24 cellular contexts compared by ENCODE assay signal in the genomic region with DNA sequence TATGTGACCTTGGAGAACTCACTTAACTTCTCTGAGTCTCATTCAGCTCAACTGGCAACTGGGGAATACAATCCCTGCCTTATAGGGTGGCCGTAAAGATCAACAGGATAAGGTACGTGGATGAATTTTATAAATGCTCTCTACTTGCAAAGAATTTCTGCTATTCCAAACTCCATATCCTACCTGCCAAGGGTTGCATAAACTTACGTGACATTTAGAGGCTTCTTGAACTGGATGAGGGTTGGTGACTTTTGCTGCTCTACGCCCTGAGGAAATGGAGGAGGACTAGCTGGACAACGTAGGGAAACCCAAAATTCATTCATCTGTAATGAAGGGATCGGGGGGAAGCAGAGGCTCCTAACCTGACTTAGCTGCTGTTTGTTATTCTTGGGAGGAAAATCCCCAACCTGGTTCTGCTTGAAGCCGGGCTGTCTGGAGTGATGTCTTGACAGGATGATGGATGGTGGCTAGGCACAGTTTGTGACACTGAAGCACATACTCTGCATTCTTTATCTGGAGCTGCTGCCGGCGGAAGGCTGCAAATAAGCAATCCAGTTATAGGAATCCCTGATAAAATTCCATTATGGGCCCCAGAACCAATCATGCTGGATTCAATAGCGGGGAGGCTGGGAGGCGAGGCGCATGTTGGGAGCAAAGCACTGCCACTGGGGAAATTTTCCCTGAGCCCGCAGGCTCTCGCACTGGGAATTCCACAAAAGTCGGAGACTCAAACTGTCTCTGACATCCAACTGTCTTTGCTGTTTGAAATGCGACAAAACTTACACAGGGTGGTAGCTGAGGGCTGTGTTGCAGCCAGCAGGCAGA.
DNase-seq lines count a peak whose midpoint lies in the region; ATAC-seq, FAIRE-seq and TF ChIP-seq lines count a peak whose summit lies in the region.
"Had no signal": no experiment of that assay in that cellular context is flagged by ENCODE, and none has a peak within 500 bp of the region (broad histone marks: within the 10 kb centered on the region; RNA-seq: fewer than 3 reads in every experiment).

No MANE protein-coding gene starts in this region.

- FAIRE-seq in H1 (lab: Jason Lieb, UNC): no peak
- FAIRE-seq: GM12878, H54, HepG2, RCC 7860 had no signal

- intact Hi-C loops in Right ventricle myocardium superior (cut with DNase I): no loop called here
- intact Hi-C loops in Right ventricle myocardium inferior (cut with DNase I): no loop called here

- H4K5ac ChIP-seq in H1 (ENCODE audit: insufficient read length, low read depth, low read length): no peak overlapping the region

- H3K27ac Mint-ChIP-seq in nephron progenitor cell: no peak overlapping the region
- H3K27ac Mint-ChIP-seq: B cell had no signal

- no peak for TF ChIP-seq POLR2A in H1 (IDR thresholded peaks at IDR 0.05; ENCODE audit: control extremely low read depth in 1 of 2, low read depth in 2 of 2, low read length in 2 of 2)

- H2BK120ac ChIP-seq in H1 (replicated peaks; ENCODE audit: low read depth, low read length): no peak overlapping the region

- no peaks in the 10 kb centered on the region for H3K79me2 ChIP-seq in H1 (ENCODE audit: control insufficient read depth in 1 of 2, insufficient read depth in 2 of 2, low read length in 2 of 2)

- H3K9me3 Mint-ChIP-seq in nephron progenitor cell: no peaks in the 10 kb centered on the region

- no peak overlapping the region for H3K4me2 ChIP-seq in H1 (ENCODE audit: insufficient read depth in 1 of 2, low read depth in 2 of 2, low read length in 2 of 2)

- H4K91ac ChIP-seq in H1 (replicated peaks; ENCODE audit: insufficient read length, low read length): no peak overlapping the region

- H2AFZ ChIP-seq in H1 (ENCODE audit: low read length): no peak overlapping the region

- H2BK12ac ChIP-seq in H1 (ENCODE audit: low read depth, low read length): no peak overlapping the region

- no peak for TF ChIP-seq EP300 in H1 (IDR thresholded peaks at IDR 0.05; ENCODE audit: borderline replicate concordance in 1 of 2, low read depth in 2 of 2, low read length in 2 of 2)

- H3K9ac ChIP-seq in H1 (replicated peaks in 1 of 4; ENCODE audit: extremely low read depth in 1 of 4, low read depth in 3 of 4, low read length in 3 of 4): no peak overlapping the region

- no peak overlapping the region for H3K18ac ChIP-seq in H1 (ENCODE audit: extremely low read depth, low read length)

- POLR2A ChIA-PET in H1 (lab: Charles Lee; ENCODE audit: partially characterized antibody): no interaction called here

- H3K56ac ChIP-seq in H1 (replicated peaks; ENCODE audit: insufficient read length, low read depth, low read length): no peak overlapping the region

- no peaks in the 10 kb centered on the region for H3K79me1 ChIP-seq in H1 (ENCODE audit: low read depth, low read length)

- H3K36me3 ChIP-seq in H1 (ENCODE audit: control insufficient read depth in 2 of 4, insufficient read depth in 4 of 4, low read length in 3 of 4): no peaks in the 10 kb centered on the region
- H3K36me3 ChIP-seq: SJCRH30 had no signal

- no peak for TF ChIP-seq CTCF in H1 (IDR thresholded peaks at IDR 0.05; ENCODE audit: control extremely low read depth in 1 of 3, insufficient read depth in 1 of 3, low read depth in 1 of 3, low read length in 3 of 3)
- TF ChIP-seq CTCF in nephron progenitor cell (IDR thresholded peaks at IDR 0.05): no peak

- H3K27ac ChIP-seq in H1 (ENCODE audit: low read depth, low read length): no peak overlapping the region
- H3K27ac ChIP-seq: 22Rv1, SJCRH30 had no signal

- no peak for TF ChIP-seq RAD21 in H1 (IDR thresholded peaks at IDR 0.05 in 1 of 2, conservative IDR thresholded peaks at IDR 0.05 in 1 of 2; ENCODE audit: low read depth in 2 of 2, low read length in 2 of 2)

- ATAC-seq in Right ventricle myocardium superior (ENCODE audit: poor library complexity) (peak; percentile 45), Right ventricle myocardium inferior (no peak), GM19397 (IDR thresholded peaks at IDR 0.05; ENCODE audit: unreplicated experiment) (no peak), GM18511 (IDR thresholded peaks at IDR 0.05; ENCODE audit: unreplicated experiment) (no peak)
- ATAC-seq: GM12878, HepG2, SK-N-SH treated with all-trans-retinoic acid at 6 μM for 48 hours had no signal

- H2BK5ac ChIP-seq in H1 (ENCODE audit: low read depth, low read length): no peak overlapping the region

- H3K4me3 ChIP-seq in H1 (ENCODE audit: extremely low read depth in 1 of 4, insufficient read depth in 2 of 4, low read depth in 3 of 4, low read length in 4 of 4): no peak overlapping the region
- H3K4me3 ChIP-seq: GM12878, SJCRH30 had no signal

- WGBS in H1 (ENCODE audit: extremely low coverage in 1 of 2, insufficient coverage in 1 of 2, insufficient read length in 1 of 2, insufficient replicate concordance in 2 of 2, low coverage in 1 of 2, low lambda C conversion rate in 2 of 2, missing lambda C conversion rate in 1 of 2), 2 experiments: 89% methylated on average over 16 of the region's 16 CpGs; no CpG with 5 or more reads in 1 of the 2 experiments

- DNase-seq in Right ventricle myocardium superior (no peak), Right ventricle myocardium inferior (ENCODE audit: missing footprints) (no peak), H1 (ENCODE audit: low read depth in 1 of 2, low spot score in 2 of 2) (no peak), nephron progenitor cell (peak; percentile 33), HK-2 (ENCODE audit: unreplicated experiment) (no peak)
- DNase-seq: DMS53, GDM1, Kasumi-1, NCI-H1105, NCI-H1436 treated with DMSO at 0.1 percent for 48 hours, NCI-H187 treated with DMSO at 0.1 percent for 48 hours, NCI-H2171 treated with DMSO at 0.1 percent for 48 hours, NCI-H345, NCI-H510A treated with DMSO at 0.1 percent for 48 hours, SJCRH30 had no signal

- peaks cover 54% of the 10 kb centered on the region for H3K4me1 Mint-ChIP-seq in nephron progenitor cell
- H3K4me1 Mint-ChIP-seq: B cell had no signal

- no peak overlapping the region for H3K4ac ChIP-seq in H1 (replicated peaks; ENCODE audit: insufficient read length, low read depth, low read length)

- no peak overlapping the region for H3K23ac ChIP-seq in H1 (ENCODE audit: insufficient read length)

- H3K4me3 Mint-ChIP-seq in nephron progenitor cell: no peak overlapping the region
- H3K4me3 Mint-ChIP-seq: B cell had no signal

- CTCF ChIA-PET in H1 (lab: Charles Lee; ENCODE audit: partially characterized antibody): interaction anchor here (0.6 to 1.5 kb wide), 5 partner anchors 29 to 144 kb away, joined by 3 to 4 read pairs (median 3); no protein-coding TSS in a partner anchor

- peak overlapping the region; percentile 18; the same call in 1 of the 2 replicates for H2BK15ac ChIP-seq in H1 (ENCODE audit: low read length)

- no peak overlapping the region for H2AK5ac ChIP-seq in H1 (ENCODE audit: low read depth, low read length)

- H2BK20ac ChIP-seq in H1 (ENCODE audit: low read length): no peak overlapping the region

- no peaks in the 10 kb centered on the region; a peak in 1 of 4 replicates for H3K9me3 ChIP-seq in H1 (ENCODE audit: insufficient read depth in 2 of 2, low read depth in 1 of 2, low read length in 1 of 2)
- H3K9me3 ChIP-seq: SJCRH30 had no signal

- H3K27me3 Mint-ChIP-seq in nephron progenitor cell (ENCODE audit: low read depth, poor library complexity): peaks cover 49% of the 10 kb centered on the region

- H3K23me2 ChIP-seq in H1 (ENCODE audit: low read depth, low read length): no peaks in the 10 kb centered on the region

- H4K20me1 ChIP-seq in H1 (replicated peaks in 1 of 2; ENCODE audit: control insufficient read depth in 1 of 2, insufficient read depth in 2 of 2, low read length in 2 of 2): no peaks in the 10 kb centered on the region

- H4K8ac ChIP-seq in H1 (ENCODE audit: extremely low read depth, insufficient read depth, low read length): no peak overlapping the region

- H3K27me3 ChIP-seq in H1 (replicated peaks in 1 of 4; ENCODE audit: control insufficient read depth in 3 of 4, extremely low read depth in 1 of 4, insufficient read depth in 3 of 4, low read length in 3 of 4): no peaks in the 10 kb centered on the region

- no peak overlapping the region for H3K14ac ChIP-seq in H1 (ENCODE audit: insufficient read length)

- no peaks in the 10 kb centered on the region for H3K36me3 Mint-ChIP-seq in nephron progenitor cell (ENCODE audit: low read depth)

- H3K4me1 ChIP-seq in H1 (replicated peaks in 1 of 4; ENCODE audit: control insufficient read depth in 3 of 4, insufficient read depth in 4 of 4, low read length in 3 of 4): peaks cover 0 to 12% (median 7%) of the 10 kb centered on the region in 4 experiments; a peak in 4 of 7 replicates
- H3K4me1 ChIP-seq: SJCRH30 had no signal

TF ChIP-seq in H1, 55 proteins besides CTCF, POLR2A, EP300 and RAD21 (continues in another document):
- TF ChIP-seq, protein P1, sequence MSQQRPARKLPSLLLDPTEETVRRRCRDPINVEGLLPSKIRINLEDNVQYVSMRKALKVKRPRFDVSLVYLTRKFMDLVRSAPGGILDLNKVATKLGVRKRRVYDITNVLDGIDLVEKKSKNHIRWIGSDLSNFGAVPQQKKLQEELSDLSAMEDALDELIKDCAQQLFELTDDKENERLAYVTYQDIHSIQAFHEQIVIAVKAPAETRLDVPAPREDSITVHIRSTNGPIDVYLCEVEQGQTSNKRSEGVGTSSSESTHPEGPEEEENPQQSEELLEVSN (IDR thresholded peaks at IDR 0.05): no peak
- TF ChIP-seq CBX8 (IDR thresholded peaks at IDR 0.05; ENCODE audit: borderline replicate concordance, low read depth, low read length) (no peak), SUZ12 (IDR thresholded peaks at IDR 0.05; ENCODE audit: low read length) (no peak), MAFK (IDR thresholded peaks at IDR 0.05; ENCODE audit: low read depth, low read length) (no peak), SIN3A (conservative IDR thresholded peaks at IDR 0.05 in 1 of 2, IDR thresholded peaks at IDR 0.05 in 1 of 2; ENCODE audit: low read depth in 1 of 2, low read length in 2 of 2) (no peak), FOSL1 (IDR thresholded peaks at IDR 0.05; ENCODE audit: insufficient read depth, low read depth, low read length) (no peak), POU5F1 (IDR thresholded peaks at IDR 0.05; ENCODE audit: low read depth, low read length) (no peak), EGR1 (IDR thresholded peaks at IDR 0.05; ENCODE audit: borderline replicate concordance, low read depth, low read length) (no peak), SIX5 (IDR thresholded peaks at IDR 0.05; ENCODE audit: low read depth, low read length) (no peak), SIRT6 (IDR thresholded peaks at IDR 0.05; ENCODE audit: low read length) (no peak)
- TF ChIP-seq, protein P2, sequence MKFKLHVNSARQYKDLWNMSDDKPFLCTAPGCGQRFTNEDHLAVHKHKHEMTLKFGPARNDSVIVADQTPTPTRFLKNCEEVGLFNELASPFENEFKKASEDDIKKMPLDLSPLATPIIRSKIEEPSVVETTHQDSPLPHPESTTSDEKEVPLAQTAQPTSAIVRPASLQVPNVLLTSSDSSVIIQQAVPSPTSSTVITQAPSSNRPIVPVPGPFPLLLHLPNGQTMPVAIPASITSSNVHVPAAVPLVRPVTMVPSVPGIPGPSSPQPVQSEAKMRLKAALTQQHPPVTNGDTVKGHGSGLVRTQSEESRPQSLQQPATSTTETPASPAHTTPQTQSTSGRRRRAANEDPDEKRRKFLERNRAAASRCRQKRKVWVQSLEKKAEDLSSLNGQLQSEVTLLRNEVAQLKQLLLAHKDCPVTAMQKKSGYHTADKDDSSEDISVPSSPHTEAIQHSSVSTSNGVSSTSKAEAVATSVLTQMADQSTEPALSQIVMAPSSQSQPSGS (IDR thresholded peaks at IDR 0.05; ENCODE audit: low read length): no peak
